Comparison of ENCODE assay signal across 29 cellular contexts in the genomic region with DNA sequence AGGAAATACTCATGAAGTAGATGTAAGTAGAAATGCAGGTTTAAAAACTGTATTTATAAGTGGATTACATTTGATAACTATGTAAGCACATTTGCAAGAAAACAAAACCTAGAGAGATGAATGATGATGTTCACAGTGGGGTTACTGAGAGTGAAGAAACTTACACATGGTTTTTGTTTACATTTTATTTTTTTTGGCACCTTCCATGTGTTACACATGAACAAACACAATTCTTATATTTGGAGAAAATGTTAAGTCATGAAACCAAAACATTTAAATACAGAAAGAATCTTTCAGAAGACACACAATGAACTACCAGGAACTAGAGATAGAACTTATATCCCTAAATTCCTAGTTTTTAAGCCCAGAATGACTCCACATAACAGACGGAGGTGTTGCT. TPM values are rescaled to one million over a fixed set of nuclear protein-coding genes. Genes with fewer than 3 reads are reported as not detected.
"Had no signal": no experiment of that assay in that cellular context is flagged by ENCODE, and none has a peak within 500 bp of the region (broad histone marks: within the 10 kb centered on the region; RNA-seq: fewer than 3 reads in every experiment).

No MANE protein-coding gene starts in this region.

- H3K79me2 ChIP-seq: hepatocyte had no signal

- H3K4me1 ChIP-seq: gastrocnemius medialis, psoas muscle, tibial nerve, upper lobe of left lung had no signal

- H3K36me3 ChIP-seq: gastrocnemius medialis, neutrophil, thoracic aorta, tibial nerve, upper lobe of left lung had no signal

- H3K36me3 Mint-ChIP-seq: memory B cell; natural killer cell; stimulated activated naive B cell treated with anti-CD40 and anti-IgM and Interleukin-4, amounts not matched to agents 10 μg/mL and 1 μg/mL and 100 μg/mL, for 72 hours had no signal

- H3K4me2 ChIP-seq: hepatocyte had no signal

- H3K27ac Mint-ChIP-seq: memory B cell; natural killer cell; stimulated activated naive B cell treated with anti-CD40 and anti-IgM and Interleukin-4, amounts not matched to agents 10 μg/mL and 1 μg/mL and 100 μg/mL, for 72 hours; stimulated activated naive CD8-positive, alpha-beta T cell treated with anti-CD3 and anti-CD28 coated beads, Interleukin-15, Interleukin-2, amounts not matched to agents 100 ng/mL and 50 ng/mL, for 24 hours had no signal

- H3K9me3 Mint-ChIP-seq: natural killer cell; stimulated activated naive B cell treated with anti-CD40 and anti-IgM and Interleukin-4, amounts not matched to agents 10 μg/mL and 1 μg/mL and 100 μg/mL, for 72 hours; stimulated activated naive CD8-positive, alpha-beta T cell treated with anti-CD3 and anti-CD28 coated beads, Interleukin-15, Interleukin-2, amounts not matched to agents 100 ng/mL and 50 ng/mL, for 24 hours had no signal

- H3K27me3 ChIP-seq: dorsolateral prefrontal cortex, gastrocnemius medialis, hepatocyte, neutrophil, tibial nerve, upper lobe of left lung had no signal

- H3K9me3 ChIP-seq: gastrocnemius medialis, neutrophil, psoas muscle, thoracic aorta, tibial nerve, upper lobe of left lung had no signal

- H2AFZ ChIP-seq: hepatocyte had no signal

- H3K27me3 Mint-ChIP-seq: memory B cell had no signal

- H3K4me3 ChIP-seq: dorsolateral prefrontal cortex, gastrocnemius medialis, hepatocyte, lung, psoas muscle, skin epidermis, thoracic aorta, tibial nerve, upper lobe of left lung had no signal

- H3K27ac ChIP-seq: dorsolateral prefrontal cortex, gastrocnemius medialis, hepatocyte, neutrophil, psoas muscle, skin epidermis, thoracic aorta, tibial nerve, upper lobe of left lung had no signal

- DNase-seq: cerebellar nuclear complex; dorsolateral prefrontal cortex; effector CD4-positive, alpha-beta T cell; foreskin fibroblast; gastrocnemius medialis; head of caudate nucleus; kidney; natural killer cell; psoas muscle; right cardiac atrium; stimulated activated CD4-positive, alpha-beta T cell treated with anti-CD3 and anti-CD28 coated beads, Interleukin-15, amount 100 ng/mL, for 24 hours; stimulated activated CD4-positive, alpha-beta T cell treated with anti-CD3 and anti-CD28 coated beads, Interleukin-2, amount 100 ng/mL, for 48 hours; stimulated activated naive B cell treated with anti-CD40 and anti-IgM and Interleukin-4, amounts not matched to agents 10 μg/mL and 1 μg/mL and 100 μg/mL, for 72 hours; upper lobe of left lung had no signal

- H3K4me3 Mint-ChIP-seq: memory B cell; natural killer cell; stimulated activated naive B cell treated with anti-CD40 and anti-IgM and Interleukin-4, amounts not matched to agents 10 μg/mL and 1 μg/mL and 100 μg/mL, for 72 hours; stimulated activated naive CD8-positive, alpha-beta T cell treated with anti-CD3 and anti-CD28 coated beads, Interleukin-15, Interleukin-2, amounts not matched to agents 100 ng/mL and 50 ng/mL, for 24 hours had no signal

- H3K4me1 Mint-ChIP-seq: memory B cell; natural killer cell; stimulated activated naive B cell treated with anti-CD40 and anti-IgM and Interleukin-4, amounts not matched to agents 10 μg/mL and 1 μg/mL and 100 μg/mL, for 72 hours had no signal

RNA-seq across cellular contexts. Expression of gene SPATA31E1, which starts 51.5 kb away (rescaled TPM):
- total RNA-seq: fibroblast of lung, gastrocnemius medialis, glomerular endothelial cell, hepatocyte, kidney, left lobe of liver, liver, lung, mononuclear cell, natural killer cell, osteocyte, psoas muscle, renal cortical epithelial cell, right cardiac atrium, thoracic aorta, tibial nerve, upper lobe of left lung had no signal
